In genomic region chr6:40456390-40457013, GRCh38 we compare ENCODE assay signal across 31 cellular contexts.
"Had no signal": no experiment of that assay in that cellular context is flagged by ENCODE, and none has a peak within 500 bp of the region (broad histone marks: within the 10 kb centered on the region; RNA-seq: fewer than 3 reads in every experiment).

No MANE protein-coding gene starts in this region.

- H3K36me3 ChIP-seq: heart left ventricle, left lung, ovary, prostate gland, stomach, suprapubic skin, tibial artery, upper lobe of right lung had no signal

- H3K27me3 ChIP-seq: dorsolateral prefrontal cortex, left lung, ovary, stomach, suprapubic skin had no signal

- H3K9me3 ChIP-seq: heart left ventricle, left lung, mucosa of descending colon, ovary, prostate gland, stomach, suprapubic skin, tibial artery, upper lobe of right lung had no signal

- ATAC-seq: activated CD4-positive, CD25-positive, alpha-beta regulatory T cell treated with anti-CD3 and anti-CD28 coated beads, Interleukin-2, amount 50 U/mL, for 24 hours; activated naive CD8-positive, alpha-beta T cell treated with anti-CD3 and anti-CD28 coated beads, Interleukin-2, amount 50 U/mL, for 24 hours; esophagus mucosa; heart left ventricle; left lung; mucosa of descending colon; stimulated activated memory B cell treated with anti-CD40 and anti-IgM and Interleukin-4, amounts not matched to agents 10 μg/mL and 1 μg/mL and 100 μg/mL, for 72 hours; upper lobe of right lung had no signal

- DNase-seq: activated CD4-positive, alpha-beta memory T cell treated with anti-CD3 and anti-CD28 coated beads, Interleukin-2, amount 10 ng/mL, durations not matched to agents 7 days and 5 days; activated CD4-positive, alpha-beta T cell treated with anti-CD3 and anti-CD28 coated beads, Interleukin-2, amount 10 ng/mL, durations not matched to agents 7 days and 5 days; activated CD8-positive, alpha-beta memory T cell treated with anti-CD3 and anti-CD28 coated beads, Interleukin-2, amount 50 U/mL, for 48 hours; activated naive CD8-positive, alpha-beta T cell treated with anti-CD3 and anti-CD28 coated beads, Interleukin-2, amount 50 U/mL, for 24 hours; activated T-cell treated with anti-CD3 and anti-CD28 coated beads, Interleukin-2, amount 50 U/mL, for 24 hours; cerebellar nuclear complex; dorsolateral prefrontal cortex; endodermal cell; foreskin fibroblast; heart left ventricle; hypothalamus; left lung; mesendoderm; mucosa of descending colon; nephron progenitor cell; ovary; retina; stimulated activated CD4-positive, alpha-beta T cell treated with anti-CD3 and anti-CD28 coated beads, Interleukin-1b, Interleukin-23, amount 100 ng/mL, for 48 hours; stimulated activated CD4-positive, alpha-beta T cell treated with anti-CD3 and anti-CD28 coated beads, Interleukin-4, amount 100 ng/mL, for 4 hours; stimulated activated CD8-positive, alpha-beta memory T cell treated with anti-CD3 and anti-CD28 coated beads, Interleukin-4, amount 100 ng/mL, for 48 hours; stomach; tibial artery; upper lobe of right lung had no signal

- H3K4me1 ChIP-seq: heart left ventricle, left lung, prostate gland, stomach, suprapubic skin, tibial artery, upper lobe of right lung had no signal

- H3K27ac ChIP-seq: coronary artery, heart left ventricle, left lung, ovary, prostate gland, stomach, suprapubic skin, tibial artery, upper lobe of right lung had no signal

- H3K4me3 ChIP-seq: coronary artery, dorsolateral prefrontal cortex, heart left ventricle, left lung, lung, mucosa of descending colon, ovary, prostate gland, smooth muscle cell, stomach, suprapubic skin, tibial artery, upper lobe of right lung had no signal
